In genomic region chr2:46118656-46119338, GRCh38 we compare ENCODE assay signal across 12 cellular contexts.
DNase-seq lines count a peak whose midpoint lies in the region; ATAC-seq, FAIRE-seq and TF ChIP-seq lines count a peak whose summit lies in the region.
"Had no signal": no experiment of that assay in that cellular context is flagged by ENCODE, and none has a peak within 500 bp of the region (broad histone marks: within the 10 kb centered on the region; RNA-seq: fewer than 3 reads in every experiment).

No MANE protein-coding gene starts in this region.

- H3K36me3 ChIP-seq in GM23248 (ENCODE audit: low read depth) (no peaks in the 10 kb centered on the region), kidney (ENCODE audit: control insufficient read depth in 1 of 2, insufficient read depth in 2 of 2, low read length in 2 of 2) (no peaks in the 10 kb centered on the region)

- no peak overlapping the region for H2AFZ ChIP-seq in GM23248

- H3K79me2 ChIP-seq in GM23248 (ENCODE audit: insufficient read depth), result no peaks in the 10 kb centered on the region

- no peaks in the 10 kb centered on the region for H4K20me1 ChIP-seq in GM23248 (ENCODE audit: insufficient read depth)

- peaks cover 47% of the 10 kb centered on the region for H3K4me1 ChIP-seq in GM23248 (ENCODE audit: insufficient read depth)
- peaks cover 6 to 7% of the 10 kb centered on the region in 2 donors for H3K4me1 ChIP-seq in kidney (ENCODE audit: control insufficient read depth in 1 of 2, insufficient read depth in 1 of 2, low read depth in 1 of 2, low read length in 2 of 2)

- FAIRE-seq in kidney (lab: Jason Lieb, UNC), result no peak

- H3K9me2 ChIP-seq in GM23248 (ENCODE audit: insufficient read depth), result no peaks in the 10 kb centered on the region

- H3K9me3 ChIP-seq in GM23248 (ENCODE audit: low read depth), result no peaks in the 10 kb centered on the region
- H3K9me3 ChIP-seq in kidney (ENCODE audit: control insufficient read depth in 1 of 2, low read length in 2 of 2), result no peaks in the 10 kb centered on the region

- in situ Hi-C loops in GM23248 (cut with MboI), result no loop called here

- TF ChIP-seq CTCF in kidney (IDR thresholded peaks at IDR 0.05; ENCODE audit: borderline replicate concordance, extremely low read depth, insufficient read depth), result no peak

- ATAC-seq in HG02885 (IDR thresholded peaks at IDR 0.05; ENCODE audit: poor library complexity, unreplicated experiment) (no peak), HG02678 (IDR thresholded peaks at IDR 0.05; ENCODE audit: unreplicated experiment) (no peak)

- no peaks in the 10 kb centered on the region for H3K27me3 ChIP-seq in GM23248 (replicated peaks; ENCODE audit: insufficient read depth)

- peaks cover 34% of the 10 kb centered on the region for H3F3A ChIP-seq in GM23248 (ENCODE audit: insufficient read depth)

- H3K27ac ChIP-seq in GM23248 (peak overlapping the region; percentile 83), kidney (ENCODE audit: low read depth in 2 of 2, low read length in 2 of 2) (peak overlapping the region; percentile 7 to 84), skin epidermis (peak overlapping the region in 15 of 21 experiments; percentile 3 to 81 (median 63))

- intact Hi-C loops in kidney (cut with DNase I), result no loop called here

- WGBS in GM23248 (ENCODE audit: low coverage in 1 of 2, low lambda C conversion rate in 2 of 2, missing lambda C conversion rate in 2 of 2), 2 experiments, result 83% methylated on average over 7 of the region's 7 CpGs

- DNase-seq in GM23248 (peak; percentile 38), dedifferentiated amniotic fluid mesenchymal stem cell (ENCODE audit: extremely low spot score) (peak; percentile 62), kidney (no peak), NCI-H748 treated with DMSO at 0.1 percent for 48 hours (lab: John Stamatoyannopoulos, UW) (no peak), mucosa of gallbladder (ENCODE audit: low spot score) (no peak)
- DNase-seq: activated naive CD4-positive, alpha-beta T cell treated with anti-CD3 and anti-CD28 coated beads for 36 hours; cerebellar nuclear complex; NCI-H2029 treated with DMSO at 0.1 percent for 48 hours; stimulated activated CD4-positive, alpha-beta T cell treated with anti-CD3 and anti-CD28 coated beads, Interleukin-12 subunit alpha, Interleukin-12 subunit beta, amount 100 ng/mL, for 4 hours had no signal

- H3K4me3 ChIP-seq in GM23248, result peak overlapping the region; percentile 23
- no peak overlapping the region for H3K4me3 ChIP-seq in kidney (ENCODE audit: low read length in 2 of 2)
- no peak overlapping the region for H3K4me3 ChIP-seq in skin epidermis

- H3K9ac ChIP-seq in GM23248 (peak overlapping the region; percentile 58), kidney (ENCODE audit: low read length in 2 of 2) (no peak overlapping the region)

- H3K4me2 ChIP-seq in GM23248 (ENCODE audit: unreplicated experiment), result peak overlapping the region; percentile 76

Comparison
In these comparisons a context has a peak if more than half of its experiments do, and no peak if none do; other contexts are left out.
1. DNase-seq: peak in GM23248 (single experiment) and dedifferentiated amniotic fluid mesenchymal stem cell (single experiment); none in kidney (single experiment), NCI-H748 treated with DMSO at 0.1 percent for 48 hours (single experiment) and mucosa of gallbladder (single experiment).
2. Peak in every context shown above with its lines, with median percentiles within 50 percentile points of each other: H3K27ac ChIP-seq.